Comparison of ENCODE assay signal across 13 cellular contexts in the genomic region with DNA sequence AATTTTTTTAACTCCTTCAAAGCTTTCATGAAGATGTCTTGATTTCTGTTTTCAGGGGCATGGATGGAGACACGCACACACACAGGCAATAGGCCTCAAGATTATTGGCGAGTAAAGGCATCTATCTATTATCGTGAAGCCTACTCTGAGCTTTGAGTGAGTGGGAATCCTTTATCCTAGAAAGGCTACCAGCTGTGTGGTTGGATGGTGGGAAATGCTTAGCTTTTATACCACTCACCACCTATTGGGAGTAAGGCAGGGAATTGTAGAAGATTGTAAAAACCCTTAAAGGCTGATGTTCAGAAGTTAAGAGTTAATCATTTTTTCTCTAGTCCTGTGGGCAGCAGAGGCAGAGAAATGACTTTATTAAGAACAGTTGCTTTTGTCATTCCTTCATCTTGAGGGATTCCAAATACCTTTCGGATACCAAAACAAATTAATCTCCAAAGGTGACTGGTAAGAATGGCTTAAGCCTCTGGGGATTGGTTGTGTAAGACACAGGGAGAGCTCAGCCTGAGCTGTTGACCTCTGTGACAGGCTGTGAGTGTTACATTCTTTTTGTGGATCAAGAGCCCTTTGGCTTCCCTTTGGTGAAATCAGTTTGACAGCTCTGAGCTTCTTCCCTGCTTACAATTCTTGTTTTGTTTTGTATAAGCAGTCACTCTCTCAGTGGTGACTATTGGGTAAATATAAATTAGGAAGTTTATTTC. TPM values are rescaled to one million over a fixed set of nuclear protein-coding genes. Genes with fewer than 3 reads are reported as not detected.
A peak's percentile ranks its signal among the peaks of the same experiment; 100 is the strongest.
DNase-seq lines count a peak whose midpoint lies in the region; ATAC-seq, FAIRE-seq and TF ChIP-seq lines count a peak whose summit lies in the region.
"Had no signal": no experiment of that assay in that cellular context is flagged by ENCODE, and none has a peak within 500 bp of the region (broad histone marks: within the 10 kb centered on the region; RNA-seq: fewer than 3 reads in every experiment).

No MANE protein-coding gene starts in this region.

- FAIRE-seq in GM19239 (lab: Jason Lieb, UNC), result no peak

- H3K36me3 Mint-ChIP-seq in Caco-2 (ENCODE audit: insufficient read depth, unreplicated experiment) (peaks cover 6% of the 10 kb centered on the region), mesothelial cell of epicardium (peaks cover 6% of the 10 kb centered on the region)

- H3K9me3 ChIP-seq in Caco-2, result no peaks in the 10 kb centered on the region
- H3K9me3 ChIP-seq: BLaER1 had no signal

- intact Hi-C loops in Caco-2 (cut with micrococcal nuclease; ENCODE audit: unreplicated experiment), result loop anchor here (1.0 kb wide), 1 partner anchor 16 kb away; no protein-coding TSS in a partner anchor

- peaks cover 12% of the 10 kb centered on the region for H3K4me1 Mint-ChIP-seq in Caco-2 (ENCODE audit: low read depth, unreplicated experiment)
- H3K4me1 Mint-ChIP-seq in mesothelial cell of epicardium, result peaks cover 52% of the 10 kb centered on the region

- no peak for ATAC-seq in HG02870 (IDR thresholded peaks at IDR 0.05; ENCODE audit: unreplicated experiment)
- ATAC-seq in HG02623 (IDR thresholded peaks at IDR 0.05; ENCODE audit: unreplicated experiment), result no peak

- no peak overlapping the region for H2AFZ ChIP-seq in KMS-11 (ENCODE audit: low read depth)

- CTCF ChIA-PET in Caco-2 (lab: Charles Lee), result interaction anchor here (0.5 to 1.3 kb wide), 4 partner anchors 163 to 885 kb away, joined by 3 to 5 read pairs (median 3); no protein-coding TSS in a partner anchor

- H3K79me2 ChIP-seq in KMS-11 (ENCODE audit: insufficient read depth, low read depth), result no peaks in the 10 kb centered on the region

- peaks cover 7% of the 10 kb centered on the region for H3K9me3 Mint-ChIP-seq in Caco-2 (ENCODE audit: unreplicated experiment)
- no peaks in the 10 kb centered on the region for H3K9me3 Mint-ChIP-seq in mesothelial cell of epicardium
- H3K9me3 Mint-ChIP-seq: activated CD4-positive, alpha-beta memory T cell treated with anti-CD3 and anti-CD28 coated beads, Interleukin-2, amount 10 ng/mL, durations not matched to agents 7 days and 5 days; memory B cell had no signal

- H3K4me3 Mint-ChIP-seq in Caco-2 (ENCODE audit: unreplicated experiment), result no peak overlapping the region
- H3K4me3 Mint-ChIP-seq in mesothelial cell of epicardium, result no peak overlapping the region
- H3K4me3 Mint-ChIP-seq: activated CD4-positive, alpha-beta memory T cell treated with anti-CD3 and anti-CD28 coated beads, Interleukin-2, amount 10 ng/mL, durations not matched to agents 7 days and 5 days; memory B cell had no signal

- H3K4me1 ChIP-seq in Caco-2 (peaks cover 32% of the 10 kb centered on the region), KMS-11 (ENCODE audit: low read depth, poor library complexity, severe bottlenecking) (peaks cover 11% of the 10 kb centered on the region)
- H3K4me1 ChIP-seq: BLaER1 had no signal

- TF ChIP-seq CTCF in Caco-2 (IDR thresholded peaks at IDR 0.05; ENCODE audit: insufficient read depth in 1 of 2, low read depth in 1 of 2, low read length in 1 of 2, severe bottlenecking in 1 of 2, unreplicated experiment in 1 of 2) (no peak), KMS-11 (conservative IDR thresholded peaks at IDR 0.05; ENCODE audit: low read depth, low read length) (no peak), mesothelial cell of epicardium (IDR thresholded peaks at IDR 0.05; ENCODE audit: unreplicated experiment) (no peak)

- no peaks in the 10 kb centered on the region for H3K27me3 Mint-ChIP-seq in Caco-2 (ENCODE audit: insufficient read depth, unreplicated experiment)
- H3K27me3 Mint-ChIP-seq in mesothelial cell of epicardium (ENCODE audit: low read depth), result no peaks in the 10 kb centered on the region
- H3K27me3 Mint-ChIP-seq: activated CD4-positive, alpha-beta memory T cell treated with anti-CD3 and anti-CD28 coated beads, Interleukin-2, amount 10 ng/mL, durations not matched to agents 7 days and 5 days; memory B cell had no signal

- H3K27me3 ChIP-seq in Caco-2 (replicated peaks; ENCODE audit: control insufficient read depth, insufficient read depth, low read length), result no peaks in the 10 kb centered on the region
- H3K27me3 ChIP-seq in KMS-11 (ENCODE audit: insufficient read depth, low read depth), result no peaks in the 10 kb centered on the region
- H3K27me3 ChIP-seq: BLaER1 had no signal

- no peak overlapping the region for H3K4me2 ChIP-seq in KMS-11
- H3K4me2 ChIP-seq: BLaER1 had no signal

- no TSS peak for BruUV-seq in Caco-2 (replicated peaks; lab: Mats Ljungman, UMichigan)

- H3K27ac ChIP-seq in KMS-11, result 0 out of 2 replicates have a peak overlapping the region, but pooled peaks have one; percentile 10
- H3K27ac ChIP-seq: BLaER1 had no signal

- H3K36me3 ChIP-seq in Caco-2 (ENCODE audit: control insufficient read depth, insufficient read depth, low read length), result no peaks in the 10 kb centered on the region
- no peaks in the 10 kb centered on the region for H3K36me3 ChIP-seq in KMS-11 (ENCODE audit: insufficient read depth)

- DNase-seq in Caco-2 (peak; percentile 58 to 66), fibroblast of gingiva (ENCODE audit: low read depth) (peak; percentile 22), mesothelial cell of epicardium (ENCODE audit: low spot score in 2 of 2, unreplicated experiment in 2 of 2) (no peak), amniotic stem cell (lab: John Stamatoyannopoulos, UW) (no peak), GM19239 (ENCODE audit: insufficient read length, low spot score) (no peak)
- DNase-seq: activated CD4-positive, alpha-beta memory T cell treated with anti-CD3 and anti-CD28 coated beads, Interleukin-2, amount 10 ng/mL, durations not matched to agents 7 days and 5 days; amygdala; KBM-7 had no signal

- H3K27ac Mint-ChIP-seq in Caco-2 (ENCODE audit: unreplicated experiment) (no peak overlapping the region), mesothelial cell of epicardium (peak overlapping the region; percentile 88)
- H3K27ac Mint-ChIP-seq: activated CD4-positive, alpha-beta memory T cell treated with anti-CD3 and anti-CD28 coated beads, Interleukin-2, amount 10 ng/mL, durations not matched to agents 7 days and 5 days; memory B cell had no signal

- no peaks in the 10 kb centered on the region for H4K20me1 ChIP-seq in KMS-11 (ENCODE audit: insufficient read depth)

- H3K9ac ChIP-seq in KMS-11, result no peak overlapping the region
- H3K9ac ChIP-seq: BLaER1 had no signal

- H3K4me3 ChIP-seq in Caco-2 (ENCODE audit: low read depth, low read length) (no peak overlapping the region), KMS-11 (IDR thresholded peaks at IDR 0.05; ENCODE audit: insufficient read depth, low read depth, low read length) (no peak overlapping the region)
- H3K4me3 ChIP-seq: BLaER1 had no signal

- POLR2A ChIA-PET in Caco-2 (lab: Charles Lee), result interaction anchor here (0.7 kb wide), 1 partner anchor 322 kb away, joined by 3 read pairs; no protein-coding TSS in a partner anchor

RNA-seq across cellular contexts. Expression of a gene that starts 33.6 kb away (rescaled TPM):
- total RNA-seq in Caco-2 (2022) (203 and 204 TPM in 2 replicates), mesothelial cell of epicardium (55.6 to 59.1 TPM (median 59.0 TPM) in 3 replicates)

Comparison
In these comparisons a context has a peak if more than half of its experiments do, and no peak if none do; other contexts are left out.
1. DNase-seq: peak in Caco-2 (2 of 2) and fibroblast of gingiva (single experiment); none in mesothelial cell of epicardium (0 of 2), amniotic stem cell (single experiment) and GM19239 (single experiment).